In genomic region chr4:76535603-76536380, GRCh38 we compare ENCODE assay signal across 15 cellular contexts.
A peak's percentile ranks its signal among the peaks of the same experiment; 100 is the strongest.
DNase-seq lines count a peak whose midpoint lies in the region; ATAC-seq and TF ChIP-seq lines count a peak whose summit lies in the region.
"Had no signal": no experiment of that assay in that cellular context is flagged by ENCODE, and none has a peak within 500 bp of the region (broad histone marks: within the 10 kb centered on the region; RNA-seq: fewer than 3 reads in every experiment).

No MANE protein-coding gene starts in this region.

- no peak overlapping the region for H3K4me3 Mint-ChIP-seq in endodermal cell
- H3K4me3 Mint-ChIP-seq: activated naive CD8-positive, alpha-beta T cell treated with anti-CD3 and anti-CD28 coated beads, Interleukin-2, amount 50 U/mL, for 24 hours; dendritic cell treated with granulocyte-macrophage colony-stimulating factor and Interleukin-4, amounts not matched to agents 40 ng/mL and 50 ng/mL, for 4 days; naive thymus-derived CD8-positive, alpha-beta T cell had no signal

- no peaks in the 10 kb centered on the region for H3K36me3 Mint-ChIP-seq in endodermal cell (ENCODE audit: low read depth)

- peaks cover 6% of the 10 kb centered on the region for H3K4me1 ChIP-seq in endodermal cell (ENCODE audit: control insufficient read depth, insufficient read depth, low read length)
- peaks cover 7% of the 10 kb centered on the region for H3K4me1 ChIP-seq in skeletal muscle satellite cell (ENCODE audit: control insufficient read depth, insufficient read depth, low read length)
- H3K4me1 ChIP-seq in tibial artery, result peaks cover 0 to 11% (median 5%) of the 10 kb centered on the region in 4 donors

- intact Hi-C loops in tibial artery (cut with DNase I; ENCODE audit: low total_unique reads), result no loop called here

- H3K27ac Mint-ChIP-seq in endodermal cell, result no peak overlapping the region
- H3K27ac Mint-ChIP-seq: activated naive CD8-positive, alpha-beta T cell treated with anti-CD3 and anti-CD28 coated beads, Interleukin-2, amount 50 U/mL, for 24 hours; dendritic cell treated with granulocyte-macrophage colony-stimulating factor and Interleukin-4, amounts not matched to agents 40 ng/mL and 50 ng/mL, for 4 days; naive thymus-derived CD8-positive, alpha-beta T cell had no signal

- H3K9ac ChIP-seq in endodermal cell (ENCODE audit: extremely low read depth, low read length, poor library complexity, severe bottlenecking) (no peak overlapping the region), skeletal muscle satellite cell (ENCODE audit: low read depth, low read length) (no peak overlapping the region)

- H3K27me3 Mint-ChIP-seq in endodermal cell (ENCODE audit: insufficient read depth), result no peaks in the 10 kb centered on the region
- H3K27me3 Mint-ChIP-seq: dendritic cell treated with granulocyte-macrophage colony-stimulating factor and Interleukin-4, amounts not matched to agents 40 ng/mL and 50 ng/mL, for 4 days had no signal

- 35 to 71% methylated on average over 3 to 5 of the region's 5 CpGs for WGBS in endodermal cell (ENCODE audit: insufficient coverage in 1 of 2, insufficient read length in 1 of 2), 2 experiments

- no peaks in the 10 kb centered on the region for H3K9me3 Mint-ChIP-seq in endodermal cell
- H3K9me3 Mint-ChIP-seq: activated naive CD8-positive, alpha-beta T cell treated with anti-CD3 and anti-CD28 coated beads, Interleukin-2, amount 50 U/mL, for 24 hours; dendritic cell treated with granulocyte-macrophage colony-stimulating factor and Interleukin-4, amounts not matched to agents 40 ng/mL and 50 ng/mL, for 4 days; naive thymus-derived CD8-positive, alpha-beta T cell had no signal

- H3K9me3 ChIP-seq in endodermal cell (ENCODE audit: control insufficient read depth, low read length) (no peaks in the 10 kb centered on the region), skeletal muscle satellite cell (replicated peaks; ENCODE audit: low read length) (no peaks in the 10 kb centered on the region), tibial artery (no peaks in the 10 kb centered on the region)

- H3K36me3 ChIP-seq in endodermal cell (ENCODE audit: control insufficient read depth, insufficient read depth, low read length) (no peaks in the 10 kb centered on the region), skeletal muscle satellite cell (ENCODE audit: insufficient read depth, low read length) (no peaks in the 10 kb centered on the region), tibial artery (no peaks in the 10 kb centered on the region)

- H3K27ac ChIP-seq in endodermal cell (ENCODE audit: low read depth, low read length) (no peak overlapping the region), tibial artery (no peak overlapping the region)

- no peaks in the 10 kb centered on the region for H3K27me3 ChIP-seq in endodermal cell (ENCODE audit: control insufficient read depth, insufficient read depth, low read length, poor library complexity, severe bottlenecking)
- no peaks in the 10 kb centered on the region for H3K27me3 ChIP-seq in skeletal muscle satellite cell (ENCODE audit: control insufficient read depth, insufficient read depth, low read length)
- H3K27me3 ChIP-seq in tibial artery, result no peaks in the 10 kb centered on the region

- ATAC-seq in esophagus mucosa, result no peak
- ATAC-seq: activated naive CD8-positive, alpha-beta T cell treated with anti-CD3 and anti-CD28 coated beads, Interleukin-2, amount 50 U/mL, for 24 hours; naive thymus-derived CD8-positive, alpha-beta T cell had no signal

- peaks cover 10% of the 10 kb centered on the region for H3K4me1 Mint-ChIP-seq in endodermal cell
- H3K4me1 Mint-ChIP-seq: activated naive CD8-positive, alpha-beta T cell treated with anti-CD3 and anti-CD28 coated beads, Interleukin-2, amount 50 U/mL, for 24 hours; naive thymus-derived CD8-positive, alpha-beta T cell had no signal

- H3K4me2 ChIP-seq in skeletal muscle satellite cell (ENCODE audit: low read length), result no peak overlapping the region

- peak; percentile 2 for DNase-seq in NCI-H2196 (lab: John Stamatoyannopoulos, UW; ENCODE audit: unreplicated experiment)
- DNase-seq in NCI-H2196 treated with DMSO at 0.1 percent for 48 hours (lab: John Stamatoyannopoulos, UW; ENCODE audit: unreplicated experiment), result no peak
- DNase-seq in NCI-H2227 (lab: John Stamatoyannopoulos, UW; ENCODE audit: unreplicated experiment), result peak; percentile 50
- no peak for DNase-seq in endodermal cell
- no peak for DNase-seq in GM19240 (ENCODE audit: insufficient read length, low spot score)
- DNase-seq in tibial artery, result no peak
- DNase-seq: activated CD8-positive, alpha-beta memory T cell treated with anti-CD3 and anti-CD28 coated beads, Interleukin-2, amount 50 U/mL, for 4 hours; activated naive CD8-positive, alpha-beta T cell treated with anti-CD3 and anti-CD28 coated beads, Interleukin-2, amount 50 U/mL, for 24 hours; foreskin melanocyte; islet precursor cell; naive thymus-derived CD8-positive, alpha-beta T cell; RPMI8226 had no signal

- TF ChIP-seq CTCF in endodermal cell (conservative IDR thresholded peaks at IDR 0.05), result no peak
- TF ChIP-seq CTCF in tibial artery (IDR thresholded peaks at IDR 0.05), result no peak

- H3K4me3 ChIP-seq in endodermal cell (ENCODE audit: low read length) (peak overlapping the region; percentile 43), skeletal muscle satellite cell (ENCODE audit: low read length) (peak overlapping the region; percentile 9), tibial artery (no peak overlapping the region)

Comparison
In these comparisons a context has a peak if more than half of its experiments do, and no peak if none do; other contexts are left out.
1. DNase-seq: peak in NCI-H2196 (single experiment) and NCI-H2227 (single experiment); none in NCI-H2196 treated with DMSO at 0.1 percent for 48 hours (single experiment), endodermal cell (single experiment), GM19240 (single experiment) and tibial artery (0 of 2).
2. H3K4me3 ChIP-seq: peak in endodermal cell (single experiment) and skeletal muscle satellite cell (single experiment); none in tibial artery (0 of 2).